ENCODE assay signal across 28 cellular contexts in genomic region chr9:112295174-112295573, GRCh38. TPM values are rescaled to one million over a fixed set of nuclear protein-coding genes. Genes with fewer than 3 reads are reported as not detected.
DNase-seq lines count a peak whose midpoint lies in the region; ATAC-seq and TF ChIP-seq lines count a peak whose summit lies in the region.
"Had no signal": no experiment of that assay in that cellular context is flagged by ENCODE, and none has a peak within 500 bp of the region (broad histone marks: within the 10 kb centered on the region; RNA-seq: fewer than 3 reads in every experiment).

No MANE protein-coding gene starts in this region.

- DNase-seq in NCI-H1105 treated with DMSO at 0.1 percent for 48 hours (lab: John Stamatoyannopoulos, UW) (peak; percentile 13), NCI-H1105 (lab: John Stamatoyannopoulos, UW) (no peak), HEK293T (ENCODE audit: extremely low spot score) (no peak), putamen (ENCODE audit: low spot score) (peak; percentile 2), NCI-H82 (lab: John Stamatoyannopoulos, UW) (no peak), WERI-Rb-1 (no peak)
- DNase-seq in CD8-positive, alpha-beta T cell, result no peak
- DNase-seq: Calu3; CD8-positive, alpha-beta memory T cell; DMS153; DND-41; HCEC 1CT; NCI-H1048; NCI-H1436; NCI-H187; NCI-H2171; NCI-H226; NCI-H524; NCI-H774; NK-92 treated with Interleukin-12 subunit alpha and Interleukin-12 subunit beta, amount 100 ng/mL, for 24 hours; PC-3; SJCRH30 had no signal

- POLR2A ChIA-PET in HEK293T (lab: Yijun Ruan, JAX), result interaction anchor here (1.2 kb wide), 1 partner anchor 118 kb away, joined by 3 read pairs; no protein-coding TSS in a partner anchor
- POLR2A ChIA-PET in CD8-positive, alpha-beta T cell (lab: Charles Lee), result interaction anchor here (0.6 kb wide), 1 partner anchor 28 kb away, joined by 3 read pairs; no protein-coding TSS in a partner anchor

- H3K36me3 Mint-ChIP-seq in CD8-positive, alpha-beta T cell, result peaks cover 51% of the 10 kb centered on the region

- H3K27me3 ChIP-seq in CD8-positive, alpha-beta T cell (ENCODE audit: insufficient read depth, low read length), result no peaks in the 10 kb centered on the region
- no peaks in the 10 kb centered on the region for H3K27me3 ChIP-seq in WERI-Rb-1 (ENCODE audit: insufficient read depth, low read depth, severe bottlenecking)
- H3K27me3 ChIP-seq: SJCRH30 had no signal

- H3K27me3 Mint-ChIP-seq in CD8-positive, alpha-beta T cell (ENCODE audit: low read depth), result no peaks in the 10 kb centered on the region
- H3K27me3 Mint-ChIP-seq: B cell; CD8-positive, alpha-beta memory T cell had no signal

- H3K4me3 Mint-ChIP-seq in CD8-positive, alpha-beta T cell, result no peak overlapping the region
- H3K4me3 Mint-ChIP-seq: B cell; CD8-positive, alpha-beta memory T cell had no signal

- ATAC-seq in CD8-positive, alpha-beta T cell, result no peak
- ATAC-seq: PC-3, Right ventricle myocardium inferior, SK-N-SH treated with all-trans-retinoic acid at 6 μM for 48 hours had no signal

- H3K27ac ChIP-seq in VCaP, result peak overlapping the region; percentile 4; the same call in 1 of the 2 replicates
- no peak overlapping the region for H3K27ac ChIP-seq in CD8-positive, alpha-beta T cell (ENCODE audit: low read depth, low read length)
- no peak overlapping the region for H3K27ac ChIP-seq in WERI-Rb-1
- H3K27ac ChIP-seq: 22Rv1, C4-2B, SJCRH30 had no signal

- H3K27ac Mint-ChIP-seq in CD8-positive, alpha-beta T cell, result no peak overlapping the region
- H3K27ac Mint-ChIP-seq: B cell; CD8-positive, alpha-beta memory T cell had no signal

- no peak for TF ChIP-seq CTCF in VCaP (conservative IDR thresholded peaks at IDR 0.05)
- no peak for TF ChIP-seq CTCF in CD8-positive, alpha-beta T cell (IDR thresholded peaks at IDR 0.05)
- TF ChIP-seq CTCF in WERI-Rb-1 (IDR thresholded peaks at IDR 0.05; ENCODE audit: low read depth, low read length), result no peak

- H3K4me1 Mint-ChIP-seq in CD8-positive, alpha-beta T cell (ENCODE audit: low read depth), result peaks cover 50% of the 10 kb centered on the region

- intact Hi-C loops in CD8-positive, alpha-beta T cell (cut with DNase I, micrococcal nuclease), result loop anchor here (5.0 kb wide), 2 partner anchors 37 to 53 kb away; partner anchors contain the start of gene PTBP3 (in 1 of the 2)

- CTCF ChIA-PET in HEK293T (lab: Yijun Ruan, JAX), result no interaction called here
- CTCF ChIA-PET in CD8-positive, alpha-beta T cell (lab: Charles Lee), result interaction anchor here (1.5 kb wide), 1 partner anchor 66 kb away, joined by 3 read pairs; no protein-coding TSS in a partner anchor

- no peak overlapping the region for H3K4me3 ChIP-seq in CD8-positive, alpha-beta T cell (ENCODE audit: low read depth, low read length)
- no peak overlapping the region for H3K4me3 ChIP-seq in WERI-Rb-1 (ENCODE audit: low read depth, low read length)
- H3K4me3 ChIP-seq: SJCRH30 had no signal

- H3K9me3 Mint-ChIP-seq in CD8-positive, alpha-beta T cell, result no peaks in the 10 kb centered on the region
- H3K9me3 Mint-ChIP-seq: CD8-positive, alpha-beta memory T cell had no signal

- H3K36me3 ChIP-seq in CD8-positive, alpha-beta T cell (ENCODE audit: insufficient read depth, low read length), result no peaks in the 10 kb centered on the region
- H3K36me3 ChIP-seq in WERI-Rb-1, result peaks cover 7% of the 10 kb centered on the region; the same call in 1 of the 2 replicates

- no peaks in the 10 kb centered on the region for H3K9me3 ChIP-seq in CD8-positive, alpha-beta T cell (ENCODE audit: low read length)
- H3K9me3 ChIP-seq in WERI-Rb-1 (ENCODE audit: severe bottlenecking), result no peaks in the 10 kb centered on the region

- peaks cover 5% of the 10 kb centered on the region for H3K4me1 ChIP-seq in CD8-positive, alpha-beta T cell (ENCODE audit: insufficient read depth, low read length)
- H3K4me1 ChIP-seq: SJCRH30 had no signal

TF ChIP-seq in HEK293T, 16 proteins besides CTCF, POLR2A, EP300 and RAD21:
- TF ChIP-seq SUZ12 (IDR thresholded peaks at IDR 0.05) (no peak), ZNF384 (IDR thresholded peaks at IDR 0.05) (peak; percentile 62; the same call in 1 of the 2 replicates), CTBP1 (IDR thresholded peaks at IDR 0.05; ENCODE audit: borderline replicate concordance) (no peak)

RNA-seq across cellular contexts. Expression of gene PTBP3, which starts 38.2 kb away (rescaled TPM):
- 100 to 1,000 TPM in 1 of 2 experiments, 10 to 100 TPM in 1; 96.8 to 112 TPM for total RNA-seq in CD8-positive, alpha-beta T cell

Comparison
In these comparisons a context has a peak if more than half of its experiments do, and no peak if none do; other contexts are left out.
1. DNase-seq: peak in NCI-H1105 treated with DMSO at 0.1 percent for 48 hours (single experiment) and putamen (single experiment); none in NCI-H1105 (single experiment), HEK293T (single experiment), CD8-positive, alpha-beta T cell (0 of 7), NCI-H82 (single experiment) and WERI-Rb-1 (single experiment).